Comparison of ENCODE assay signal across 8 cellular contexts in genomic region chr4:55347610-55348228, GRCh38. TPM values are rescaled to one million over a fixed set of nuclear protein-coding genes. Genes with fewer than 3 reads are reported as not detected.
DNase-seq lines count a peak whose midpoint lies in the region; ATAC-seq and TF ChIP-seq lines count a peak whose summit lies in the region.

No MANE protein-coding gene starts in this region.

- H3K9me3 Mint-ChIP-seq in natural killer cell treated with Interleukin-12 subunit alpha and Interleukin-12 subunit beta and Interleukin-15 and Interleukin-18, amount 100 ng/mL, for 72 hours: no peaks in the 10 kb centered on the region

- ATAC-seq in natural killer cell treated with Interleukin-12 subunit alpha and Interleukin-12 subunit beta and Interleukin-15 and Interleukin-18, amount 100 ng/mL, for 72 hours: no peak
- no peak for ATAC-seq in HG03159 (IDR thresholded peaks at IDR 0.05; ENCODE audit: unreplicated experiment)

- peaks cover 5% of the 10 kb centered on the region for H3K36me3 Mint-ChIP-seq in natural killer cell treated with Interleukin-12 subunit alpha and Interleukin-12 subunit beta and Interleukin-15 and Interleukin-18, amount 100 ng/mL, for 72 hours

- no peaks in the 10 kb centered on the region for H3K27me3 Mint-ChIP-seq in natural killer cell treated with Interleukin-12 subunit alpha and Interleukin-12 subunit beta and Interleukin-15 and Interleukin-18, amount 100 ng/mL, for 72 hours

- peak overlapping the region; percentile 44 to 77 for H3K27ac Mint-ChIP-seq in natural killer cell treated with Interleukin-12 subunit alpha and Interleukin-12 subunit beta and Interleukin-15 and Interleukin-18, amount 100 ng/mL, for 72 hours

- TF ChIP-seq CTCF in GM12873 (IDR thresholded peaks at IDR 0.05; ENCODE audit: insufficient read depth, low read depth, low read length, missing control alignments): peak; percentile 18

- H3K27ac ChIP-seq in angular gyrus (ENCODE audit: low read depth, low read length): peak overlapping the region; percentile 22

- peaks cover 19% of the 10 kb centered on the region in 2 donors for H3K4me1 Mint-ChIP-seq in natural killer cell treated with Interleukin-12 subunit alpha and Interleukin-12 subunit beta and Interleukin-15 and Interleukin-18, amount 100 ng/mL, for 72 hours (ENCODE audit: low read depth in 2 of 2)

- DNase-seq in NAMALWA (ENCODE audit: low spot score) (peak; percentile 36), NCI-H187 (lab: John Stamatoyannopoulos, UW) (no peak), COR-L47 (lab: John Stamatoyannopoulos, UW) (no peak), T1000 (lab: John Stamatoyannopoulos, UW) (no peak)
- DNase-seq in natural killer cell treated with Interleukin-12 subunit alpha and Interleukin-12 subunit beta and Interleukin-15 and Interleukin-18, amount 100 ng/mL, for 72 hours (ENCODE audit: low spot score): no peak

- H3K4me3 Mint-ChIP-seq in natural killer cell treated with Interleukin-12 subunit alpha and Interleukin-12 subunit beta and Interleukin-15 and Interleukin-18, amount 100 ng/mL, for 72 hours: peak overlapping the region; percentile 85

RNA-seq across cellular contexts. Expression of gene SRD5A3, which starts 1.7 kb away (rescaled TPM):
- total RNA-seq in natural killer cell treated with Interleukin-12 subunit alpha and Interleukin-12 subunit beta and Interleukin-15 and Interleukin-18, amount 100 ng/mL, for 72 hours: 1 to 10 TPM; 7.2 to 7.3 TPM

RNA-seq across cellular contexts. Expression of gene TMEM165, which starts 48.0 kb away (rescaled TPM):
- total RNA-seq in natural killer cell treated with Interleukin-12 subunit alpha and Interleukin-12 subunit beta and Interleukin-15 and Interleukin-18, amount 100 ng/mL, for 72 hours: 100 to 1,000 TPM; 134 to 157 TPM
